In the genomic region with DNA sequence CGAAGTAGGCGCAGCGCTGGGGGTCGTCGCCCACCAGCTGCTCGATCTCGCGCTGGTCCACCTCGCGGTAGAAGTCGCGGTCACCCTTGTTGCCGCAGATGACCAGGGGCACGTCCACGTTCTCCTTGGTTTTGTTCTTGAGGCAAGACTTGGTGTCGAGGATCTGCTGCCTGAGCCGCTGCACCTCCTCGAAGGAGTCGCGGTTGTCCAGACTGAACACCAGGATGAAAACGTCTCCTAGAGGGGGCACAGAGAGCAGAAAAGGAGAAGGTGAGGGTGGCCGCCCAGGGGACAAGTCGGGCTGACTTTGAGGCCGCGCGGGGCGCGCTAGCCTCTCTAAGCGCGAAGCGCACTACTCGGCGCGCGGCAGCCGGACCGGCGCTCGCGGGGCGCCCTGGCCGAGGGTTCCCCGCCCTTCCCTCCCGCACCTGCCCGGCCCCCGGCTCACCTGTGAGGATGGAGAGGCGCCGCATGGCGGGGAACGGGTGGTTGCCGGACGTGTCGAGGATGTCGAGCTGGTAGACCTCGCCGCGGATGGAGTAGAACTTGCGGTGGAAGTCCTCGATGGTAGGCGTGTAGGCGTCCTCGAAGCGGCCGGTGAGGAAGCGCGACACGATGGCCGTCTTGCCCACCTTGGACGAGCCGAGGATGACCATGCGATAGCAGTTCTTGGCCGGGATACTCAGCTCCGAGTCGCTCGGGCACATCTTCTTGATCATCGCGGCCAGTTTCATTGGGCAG, we compare ENCODE assay signal across 8 cellular contexts. TPM values are rescaled to one million over a fixed set of nuclear protein-coding genes. Genes with fewer than 3 reads are reported as not detected.
DNase-seq lines count a peak whose midpoint lies in the region; ATAC-seq and TF ChIP-seq lines count a peak whose summit lies in the region.

No MANE protein-coding gene starts in this region.

- peaks cover 14% of the 10 kb centered on the region for H3K36me3 Mint-ChIP-seq in activated naive CD4-positive, alpha-beta T cell treated with anti-CD3 and anti-CD28 coated beads, Interleukin-2, amount 10 ng/mL, durations not matched to agents 7 days and 5 days
- peaks cover 10% of the 10 kb centered on the region for H3K36me3 Mint-ChIP-seq in progenitor cell of endocrine pancreas (ENCODE audit: insufficient read depth)

- H3K4me1 ChIP-seq in BLaER1 (peaks cover 80% of the 10 kb centered on the region), heart left ventricle (peaks cover 0 to 59% (median 26%) of the 10 kb centered on the region in 12 donors)

- peaks cover 49% of the 10 kb centered on the region for H4K20me1 ChIP-seq in BLaER1

- WGBS in heart left ventricle, 4 donors, result 0 to 3% (median 1%) methylated on average over 38 to 77 of the region's 77 CpGs

- H3K9me3 ChIP-seq in BLaER1 (no peaks in the 10 kb centered on the region), heart left ventricle (no peaks in the 10 kb centered on the region)

- CTCF ChIA-PET in activated naive CD4-positive, alpha-beta T cell treated with anti-CD3 and anti-CD28 coated beads, Interleukin-2, amount 10 ng/mL, durations not matched to agents 7 days and 5 days (lab: Charles Lee), result interaction anchor here (0.6 to 3.2 kb wide), 9 partner anchors 10 to 146 kb away, joined by 3 to 33 read pairs (median 6); no protein-coding TSS in a partner anchor

- peaks cover 20% of the 10 kb centered on the region for H3K27me3 ChIP-seq in BLaER1
- no peaks in the 10 kb centered on the region for H3K27me3 ChIP-seq in HL-60 (ENCODE audit: insufficient read depth, poor library complexity, severe bottlenecking)
- peaks cover 0 to 7% (median 0%) of the 10 kb centered on the region in 9 donors for H3K27me3 ChIP-seq in heart left ventricle

- H3K4me2 ChIP-seq in BLaER1, result peak overlapping the region; percentile 100

- DNase-seq in HL-60 (ENCODE audit: low read depth in 1 of 2, low spot score in 1 of 2) (no peak), heart left ventricle (peak in 2 of 5 donors; percentile 29 to 46), progenitor cell of endocrine pancreas (ENCODE audit: low spot score, unreplicated experiment) (no peak), iPS-NIHi11 (ENCODE audit: low spot score) (no peak), cortex of kidney (lab: John Stamatoyannopoulos, UW) (no peak)
- peak; percentile 54 for DNase-seq in activated naive CD4-positive, alpha-beta T cell treated with anti-CD3 and anti-CD28 coated beads, Interleukin-2, amount 10 ng/mL, durations not matched to agents 7 days and 5 days

- H3K27ac ChIP-seq in BLaER1, result peak overlapping the region; percentile 75
- no peak overlapping the region for H3K27ac ChIP-seq in HL-60 (replicated peaks)
- peak overlapping the region; percentile 73 to 98 (median 91) for H3K27ac ChIP-seq in heart left ventricle

- TF ChIP-seq POLR2A in heart left ventricle (IDR thresholded peaks at IDR 0.05), result no peak

- H3K36me3 ChIP-seq in BLaER1, result peaks cover 12% of the 10 kb centered on the region; the same call in 1 of the 2 replicates
- peaks cover 0 to 25% (median 21%) of the 10 kb centered on the region in 9 donors for H3K36me3 ChIP-seq in heart left ventricle

- H3K4me3 ChIP-seq in BLaER1, result peak overlapping the region; percentile 77
- peak overlapping the region; percentile 18 for H3K4me3 ChIP-seq in HL-60 (replicated peaks; ENCODE audit: insufficient read depth, low read length)
- peak overlapping the region; percentile 49 to 81 (median 68) for H3K4me3 ChIP-seq in heart left ventricle

- peak overlapping the region; percentile 68 for H3K4me3 Mint-ChIP-seq in activated naive CD4-positive, alpha-beta T cell treated with anti-CD3 and anti-CD28 coated beads, Interleukin-2, amount 10 ng/mL, durations not matched to agents 7 days and 5 days
- peak overlapping the region; percentile 71 for H3K4me3 Mint-ChIP-seq in progenitor cell of endocrine pancreas (ENCODE audit: low read depth)

- no peaks in the 10 kb centered on the region for H3K9me3 Mint-ChIP-seq in activated naive CD4-positive, alpha-beta T cell treated with anti-CD3 and anti-CD28 coated beads, Interleukin-2, amount 10 ng/mL, durations not matched to agents 7 days and 5 days
- H3K9me3 Mint-ChIP-seq in progenitor cell of endocrine pancreas (ENCODE audit: low read depth), result no peaks in the 10 kb centered on the region

- H3K4me1 Mint-ChIP-seq in activated naive CD4-positive, alpha-beta T cell treated with anti-CD3 and anti-CD28 coated beads, Interleukin-2, amount 10 ng/mL, durations not matched to agents 7 days and 5 days, result peaks cover 18% of the 10 kb centered on the region
- H3K4me1 Mint-ChIP-seq in progenitor cell of endocrine pancreas (ENCODE audit: low read depth), result peaks cover 5% of the 10 kb centered on the region

- ATAC-seq in heart left ventricle, result peak in 2 of 4 donors; percentile 4 to 12
- no peak for ATAC-seq in HG02870 (IDR thresholded peaks at IDR 0.05; ENCODE audit: unreplicated experiment)

- H3K9ac ChIP-seq in BLaER1, result peak overlapping the region; percentile 82

- peak overlapping the region; percentile 28 for H3K27ac Mint-ChIP-seq in activated naive CD4-positive, alpha-beta T cell treated with anti-CD3 and anti-CD28 coated beads, Interleukin-2, amount 10 ng/mL, durations not matched to agents 7 days and 5 days
- peak overlapping the region; percentile 39 for H3K27ac Mint-ChIP-seq in progenitor cell of endocrine pancreas

- H3K27me3 Mint-ChIP-seq in activated naive CD4-positive, alpha-beta T cell treated with anti-CD3 and anti-CD28 coated beads, Interleukin-2, amount 10 ng/mL, durations not matched to agents 7 days and 5 days, result peaks cover 56% of the 10 kb centered on the region
- H3K27me3 Mint-ChIP-seq in progenitor cell of endocrine pancreas, result peaks cover 28% of the 10 kb centered on the region

- intact Hi-C loops in heart left ventricle (cut with DNase I), result loop anchor here (1.0 to 10.0 kb wide), 16 partner anchors 19 to 149 kb away; a partner anchor contains a TSS

- no peak for TF ChIP-seq CTCF in HL-60 (IDR thresholded peaks at IDR 0.05; ENCODE audit: insufficient read depth, low read length)
- no peak for TF ChIP-seq CTCF in heart left ventricle (IDR thresholded peaks at IDR 0.05)
- no peak for TF ChIP-seq CTCF in progenitor cell of endocrine pancreas (IDR thresholded peaks at IDR 0.05; ENCODE audit: unreplicated experiment)

RNA-seq across cellular contexts. Expression of a gene that starts 0.6 kb away (rescaled TPM):
- 10 to 100 TPM in 6 of 9 donors, 1 to 10 TPM in 3; 1.5 to 43.5 (median 16.2) TPM for total RNA-seq in heart left ventricle
- polyA plus RNA-seq in heart left ventricle, result 10 to 100 TPM; 18.4 to 79.2 TPM
- 4.6 and 5.6 TPM in 2 replicates for total RNA-seq in progenitor cell of endocrine pancreas

RNA-seq across cellular contexts. Expression of a gene that starts 18.8 kb away (rescaled TPM):
- total RNA-seq in heart left ventricle, result 10 to 100 TPM; 26.3 to 64.4 (median 33.0) TPM
- 10 to 100 TPM; 36.2 to 44.7 TPM for polyA plus RNA-seq in heart left ventricle
- 17.0 and 17.7 TPM in 2 replicates for total RNA-seq in progenitor cell of endocrine pancreas

Comparison
In these comparisons a context has a peak if more than half of its experiments do, and no peak if none do; other contexts are left out.
1. H3K4me3 ChIP-seq: peak in every context shown above with its lines; median percentile 77 in BLaER1; 68 in heart left ventricle; 18 in HL-60.